In the genomic region with DNA sequence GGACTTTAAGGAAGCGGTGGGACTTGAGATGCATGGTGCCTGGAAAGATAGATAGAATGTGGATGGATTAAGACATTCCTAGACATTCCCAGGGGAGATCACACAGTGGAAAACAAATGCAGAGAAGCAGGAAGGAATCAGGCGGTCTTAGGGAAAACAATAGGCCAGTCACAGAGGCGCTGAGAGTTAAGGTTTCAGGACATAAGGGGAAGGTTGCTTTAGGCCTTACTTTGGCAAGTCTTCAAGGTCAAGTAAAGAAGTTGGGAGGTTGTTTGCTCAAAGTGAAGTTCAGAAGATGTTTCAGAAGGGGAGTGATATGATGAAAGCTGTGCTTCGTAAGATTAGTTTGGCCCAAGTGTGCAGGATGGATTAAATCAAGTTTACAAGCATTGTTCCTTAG, we compare ENCODE assay signal across 18 cellular contexts.
A peak's percentile ranks its signal among the peaks of the same experiment; 100 is the strongest.
DNase-seq lines count a peak whose midpoint lies in the region; ATAC-seq, FAIRE-seq and TF ChIP-seq lines count a peak whose summit lies in the region.
"Had no signal": no experiment of that assay in that cellular context is flagged by ENCODE, and none has a peak within 500 bp of the region (broad histone marks: within the 10 kb centered on the region; RNA-seq: fewer than 3 reads in every experiment).

No MANE protein-coding gene starts in this region.

- H3K36me3 ChIP-seq in mesendoderm (ENCODE audit: control insufficient read depth, insufficient read depth, low read length): no peaks in the 10 kb centered on the region
- no peaks in the 10 kb centered on the region for H3K36me3 ChIP-seq in MM.1S (replicated peaks; ENCODE audit: insufficient read depth, low read length)
- no peaks in the 10 kb centered on the region for H3K36me3 ChIP-seq in HepG2 (replicated peaks in 1 of 2; ENCODE audit: control insufficient read depth in 1 of 2, insufficient read depth in 2 of 2, low read length in 2 of 2)
- H3K36me3 ChIP-seq: BLaER1 treated with 17β-estradiol and CSF1 and Interleukin-3, amounts not matched to agents 10 nM and 100 nM; Peyer's patch had no signal

- no peak overlapping the region for H3K4ac ChIP-seq in mesendoderm (ENCODE audit: low read depth, low read length)

- TF ChIP-seq RAD21 in HepG2 (CRISPR knock-in tag; IDR thresholded peaks at IDR 0.05): no peak

- H3K18ac ChIP-seq in mesendoderm (ENCODE audit: low read length): no peak overlapping the region

- POLR2A ChIA-PET in HepG2 (lab: Yijun Ruan, JAX): no interaction called here
- POLR2A ChIA-PET in activated CD4-positive, alpha-beta T cell treated with anti-CD3 and anti-CD28 coated beads, Interleukin-2, amount 10 ng/mL, durations not matched to agents 7 days and 5 days (lab: Charles Lee): no interaction called here

- in situ Hi-C loops in SK-MEL-5 (cut with HindIII; ENCODE audit: low pct_unique_long_range_greater_than_20kb, low sequenced_read_pairs) (no loop called here), HepG2 (cut with HindIII; ENCODE audit: extremely low pct_ligation_motif_present, low pct_unique_long_range_greater_than_20kb) (loop anchor here (25.0 kb wide), 1 partner anchor 1468 kb away; the partner anchor contains the start of gene INHBA)

- no peak for TF ChIP-seq CTCF in MM.1S (IDR thresholded peaks at IDR 0.05; ENCODE audit: low read length)
- TF ChIP-seq CTCF in HepG2 (CRISPR knock-in tag; IDR thresholded peaks at IDR 0.05): no peak

- FAIRE-seq in endometrium (lab: Jason Lieb, UNC): peak; percentile 97
- no peak for FAIRE-seq in HepG2 (lab: Jason Lieb, UNC)
- FAIRE-seq: A204.1, K562 had no signal

- CTCF ChIA-PET in HepG2 (lab: Yijun Ruan, JAX; ENCODE audit: low intra/inter-chr PET ratio, low total read pairs): no interaction called here
- CTCF ChIA-PET in activated CD4-positive, alpha-beta T cell treated with anti-CD3 and anti-CD28 coated beads, Interleukin-2, amount 10 ng/mL, durations not matched to agents 7 days and 5 days (lab: Charles Lee): no interaction called here

- H2AK5ac ChIP-seq in mesendoderm (ENCODE audit: low read length): no peak overlapping the region

- H2AFZ ChIP-seq in MM.1S (ENCODE audit: low read length) (no peak overlapping the region), HepG2 (ENCODE audit: low read length) (no peak overlapping the region)

- H3K79me1 ChIP-seq in mesendoderm (ENCODE audit: low read length): no peaks in the 10 kb centered on the region

- no peaks in the 10 kb centered on the region for H3K27me3 Mint-ChIP-seq in activated CD4-positive, alpha-beta T cell treated with anti-CD3 and anti-CD28 coated beads, Interleukin-2, amount 10 ng/mL, durations not matched to agents 7 days and 5 days

- no peak overlapping the region for H3K27ac ChIP-seq in mesendoderm (ENCODE audit: low read depth, low read length)
- no peak overlapping the region for H3K27ac ChIP-seq in MM.1S (ENCODE audit: low read length)
- H3K27ac ChIP-seq in HepG2 (ENCODE audit: extremely low read length, insufficient read depth, low read length): no peak overlapping the region
- H3K27ac ChIP-seq: BLaER1 treated with 17β-estradiol and CSF1 and Interleukin-3, amounts not matched to agents 10 nM and 100 nM; Peyer's patch had no signal

- no peak overlapping the region for H3K23ac ChIP-seq in mesendoderm (ENCODE audit: low read length)

- H3K4me2 ChIP-seq in mesendoderm (ENCODE audit: low read length) (no peak overlapping the region), MM.1S (ENCODE audit: low read depth, low read length) (no peak overlapping the region), HepG2 (ENCODE audit: low read depth, low read length) (no peak overlapping the region)
- H3K4me2 ChIP-seq: BLaER1 treated with 17β-estradiol and CSF1 and Interleukin-3, amounts not matched to agents 10 nM and 100 nM; SK-N-SH had no signal

- H3K9me2 ChIP-seq in MM.1S (replicated peaks; ENCODE audit: insufficient read depth, low read length): no peaks in the 10 kb centered on the region
- H3K9me2 ChIP-seq: SK-N-SH had no signal

- H3K4me3 ChIP-seq in mesendoderm (ENCODE audit: low read length) (no peak overlapping the region), MM.1S (ENCODE audit: low read length) (no peak overlapping the region), HepG2 (replicated peaks in 1 of 3; ENCODE audit: insufficient read depth in 1 of 3, low read depth in 2 of 3, low read length in 3 of 3) (no peak overlapping the region)
- H3K4me3 ChIP-seq: BLaER1 treated with 17β-estradiol and CSF1 and Interleukin-3, amounts not matched to agents 10 nM and 100 nM; K562; Peyer's patch had no signal

- no peak overlapping the region for H4K8ac ChIP-seq in mesendoderm (ENCODE audit: low read depth, low read length)

- no peaks in the 10 kb centered on the region for H4K20me1 ChIP-seq in MM.1S (ENCODE audit: insufficient read depth, low read length)
- no peaks in the 10 kb centered on the region for H4K20me1 ChIP-seq in HepG2 (ENCODE audit: insufficient read depth, low read length)
- H4K20me1 ChIP-seq: BLaER1 treated with 17β-estradiol and CSF1 and Interleukin-3, amounts not matched to agents 10 nM and 100 nM had no signal

- TF ChIP-seq POLR2A in HepG2 (IDR thresholded peaks at IDR 0.05; ENCODE audit: insufficient read depth in 1 of 2, low read depth in 2 of 2, low read length in 2 of 2): no peak

- H3K4me3 Mint-ChIP-seq in activated CD4-positive, alpha-beta T cell treated with anti-CD3 and anti-CD28 coated beads, Interleukin-2, amount 10 ng/mL, durations not matched to agents 7 days and 5 days: no peak overlapping the region

- H3F3A ChIP-seq in MM.1S (ENCODE audit: insufficient read depth, low read length): no peaks in the 10 kb centered on the region

- H3K4me1 Mint-ChIP-seq in activated CD4-positive, alpha-beta T cell treated with anti-CD3 and anti-CD28 coated beads, Interleukin-2, amount 10 ng/mL, durations not matched to agents 7 days and 5 days: no peaks in the 10 kb centered on the region

- H2BK120ac ChIP-seq in mesendoderm (ENCODE audit: low read depth, low read length): no peak overlapping the region

- no CpG with 5 or more reads among the region's 4 CpGs for WGBS in mesendoderm (ENCODE audit: extremely low coverage, insufficient coverage, low lambda C conversion rate)
- 95% methylated on average over 4 of the region's 4 CpGs for WGBS in HepG2 (ENCODE audit: low lambda C conversion rate)

- BruUV-seq in HepG2 (replicated peaks; lab: Mats Ljungman, UMichigan): no TSS peak

- H3K4me1 ChIP-seq in mesendoderm (ENCODE audit: control insufficient read depth, low read depth, low read length) (no peaks in the 10 kb centered on the region), MM.1S (ENCODE audit: low read length) (no peaks in the 10 kb centered on the region), HepG2 (ENCODE audit: insufficient read depth, low read length) (no peaks in the 10 kb centered on the region)
- H3K4me1 ChIP-seq: BLaER1 treated with 17β-estradiol and CSF1 and Interleukin-3, amounts not matched to agents 10 nM and 100 nM; Peyer's patch had no signal

- DNase-seq in COLO829 (ENCODE audit: low spot score): peak; percentile 35
- peak; percentile 93 for DNase-seq in SK-MEL-5 (ENCODE audit: low read depth, low spot score)
- peak; percentile 57 for DNase-seq in mesendoderm
- no peak for DNase-seq in MM.1S
- DNase-seq in NCI-H146 treated with DMSO at 0.1 percent for 48 hours (lab: John Stamatoyannopoulos, UW; ENCODE audit: unreplicated experiment): no peak
- no peak for DNase-seq in HepG2 (ENCODE audit: low spot score)
- DNase-seq in activated CD4-positive, alpha-beta T cell treated with anti-CD3 and anti-CD28 coated beads, Interleukin-2, amount 10 ng/mL, durations not matched to agents 7 days and 5 days: no peak
- DNase-seq: HCEC 1CT, NCI-H1436, NCI-H2081 treated with DMSO at 0.1 percent for 48 hours, NCI-H510A, Peyer's patch, SK-N-SH had no signal

- no peak overlapping the region for H2BK15ac ChIP-seq in mesendoderm (replicated peaks; ENCODE audit: low read depth)

- H3K27ac Mint-ChIP-seq in activated CD4-positive, alpha-beta T cell treated with anti-CD3 and anti-CD28 coated beads, Interleukin-2, amount 10 ng/mL, durations not matched to agents 7 days and 5 days: no peak overlapping the region

- no peak for ATAC-seq in HepG2
- ATAC-seq: K562, Right ventricle myocardium inferior had no signal

- no peaks in the 10 kb centered on the region for H3K36me3 Mint-ChIP-seq in activated CD4-positive, alpha-beta T cell treated with anti-CD3 and anti-CD28 coated beads, Interleukin-2, amount 10 ng/mL, durations not matched to agents 7 days and 5 days (ENCODE audit: low read depth)

- H3K9ac ChIP-seq in mesendoderm (ENCODE audit: low read length) (no peak overlapping the region), MM.1S (ENCODE audit: low read length) (no peak overlapping the region), HepG2 (ENCODE audit: insufficient read depth, low read depth, low read length) (no peak overlapping the region)
- H3K9ac ChIP-seq: BLaER1 treated with 17β-estradiol and CSF1 and Interleukin-3, amounts not matched to agents 10 nM and 100 nM; SK-N-SH had no signal

- no peaks in the 10 kb centered on the region for H3K27me3 ChIP-seq in mesendoderm (ENCODE audit: insufficient read depth, low read length, poor library complexity)
- H3K27me3 ChIP-seq in MM.1S (replicated peaks; ENCODE audit: insufficient read depth, low read length): no peaks in the 10 kb centered on the region
- no peaks in the 10 kb centered on the region for H3K27me3 ChIP-seq in HepG2 (ENCODE audit: control insufficient read depth in 1 of 2, insufficient read depth in 2 of 2, low read length in 2 of 2)
- H3K27me3 ChIP-seq: BLaER1 treated with 17β-estradiol and CSF1 and Interleukin-3, amounts not matched to agents 10 nM and 100 nM; Peyer's patch had no signal

- no peaks in the 10 kb centered on the region for H3K9me3 ChIP-seq in MM.1S (replicated peaks; ENCODE audit: insufficient read depth, low read length)
- no peaks in the 10 kb centered on the region for H3K9me3 ChIP-seq in HepG2 (ENCODE audit: low read length)
- H3K9me3 ChIP-seq: BLaER1 treated with 17β-estradiol and CSF1 and Interleukin-3, amounts not matched to agents 10 nM and 100 nM; Peyer's patch; SK-N-SH had no signal

- H3K56ac ChIP-seq in mesendoderm (ENCODE audit: low read length): no peak overlapping the region

- TF ChIP-seq EP300 in HepG2 (IDR thresholded peaks at IDR 0.05; ENCODE audit: low read depth in 2 of 2, low read length in 2 of 2) (no peak), HepG2 (CRISPR knock-in tag; IDR thresholded peaks at IDR 0.05; ENCODE audit: borderline replicate concordance) (no peak)

- no peaks in the 10 kb centered on the region for H3K9me3 Mint-ChIP-seq in activated CD4-positive, alpha-beta T cell treated with anti-CD3 and anti-CD28 coated beads, Interleukin-2, amount 10 ng/mL, durations not matched to agents 7 days and 5 days

- H2BK5ac ChIP-seq in mesendoderm (ENCODE audit: low read length): no peak overlapping the region

- intact Hi-C loops in HepG2 (cut with micrococcal nuclease; ENCODE audit: unreplicated experiment): no loop called here

- H3K79me2 ChIP-seq in mesendoderm (ENCODE audit: control insufficient read depth, insufficient read depth, low read length) (no peaks in the 10 kb centered on the region), MM.1S (ENCODE audit: low read length) (no peaks in the 10 kb centered on the region), HepG2 (ENCODE audit: insufficient read depth, low read length) (no peaks in the 10 kb centered on the region)

- H4K5ac ChIP-seq in mesendoderm (ENCODE audit: low read length): no peak overlapping the region

TF ChIP-seq in HepG2, 621 proteins besides CTCF, POLR2A, EP300 and RAD21 (continues in another document):
- TF ChIP-seq ZNF383 (CRISPR knock-in tag; IDR thresholded peaks at IDR 0.05; ENCODE audit: borderline replicate concordance): no peak
- no peak for TF ChIP-seq SRSF1 (optimal IDR thresholded peaks at IDR 0.05; ENCODE audit: low read depth, low read length)

Comparison
In these comparisons a context has a peak if more than half of its experiments do, and no peak if none do; other contexts are left out.
1. DNase-seq: peak in COLO829 (single experiment), SK-MEL-5 (single experiment) and mesendoderm (single experiment); none in MM.1S (single experiment), NCI-H146 treated with DMSO at 0.1 percent for 48 hours (single experiment), HepG2 (single experiment) and activated CD4-positive, alpha-beta T cell treated with anti-CD3 and anti-CD28 coated beads, Interleukin-2, amount 10 ng/mL, durations not matched to agents 7 days and 5 days (single experiment).